In the genomic region with DNA sequence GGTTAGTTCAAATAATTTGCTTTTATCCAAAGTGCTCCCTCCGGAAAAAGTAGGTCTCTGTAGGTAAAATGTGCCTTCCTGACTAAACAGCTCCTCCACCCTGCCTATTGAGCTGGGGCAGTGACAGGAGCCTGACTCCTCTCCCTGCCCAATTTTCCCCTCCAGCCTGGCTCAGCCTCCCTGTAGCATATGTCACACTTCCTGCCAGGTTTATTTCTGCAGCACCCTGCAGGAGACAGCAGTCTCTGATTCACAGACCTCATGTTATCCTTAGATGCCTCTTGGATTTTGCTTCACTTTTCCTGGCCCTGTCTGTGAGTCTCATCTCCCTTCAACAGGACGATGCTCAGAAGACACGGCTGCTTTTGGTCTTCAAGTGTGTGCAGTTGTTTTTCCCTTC, we compare ENCODE assay signal across 11 cellular contexts. TPM values are rescaled to one million over a fixed set of nuclear protein-coding genes. Genes with fewer than 3 reads are reported as not detected.
DNase-seq lines count a peak whose midpoint lies in the region; ATAC-seq and TF ChIP-seq lines count a peak whose summit lies in the region.
"Had no signal": no experiment of that assay in that cellular context is flagged by ENCODE, and none has a peak within 500 bp of the region (broad histone marks: within the 10 kb centered on the region; RNA-seq: fewer than 3 reads in every experiment).

No MANE protein-coding gene starts in this region.

- in situ Hi-C loops in brain microvascular endothelial cell (cut with HindIII; ENCODE audit: low pct_ligation_motif_present, low sequenced_read_pairs), result no loop called here

- TF ChIP-seq CTCF in brain microvascular endothelial cell (IDR thresholded peaks at IDR 0.05; ENCODE audit: low read depth, low read length, missing control alignments) (no peak), coronary artery (IDR thresholded peaks at IDR 0.05) (no peak)

- no peak overlapping the region for H3K27ac ChIP-seq in brain microvascular endothelial cell
- peak overlapping the region in 1 of 2 donors; percentile 58 for H3K27ac ChIP-seq in coronary artery
- H3K27ac ChIP-seq: VCaP had no signal

- peak; percentile 51 for ATAC-seq in Right ventricle myocardium superior (ENCODE audit: poor library complexity)
- no peak for ATAC-seq in HG03039 (IDR thresholded peaks at IDR 0.05; ENCODE audit: unreplicated experiment)
- no peak for ATAC-seq in GM21717 (IDR thresholded peaks at IDR 0.05; ENCODE audit: unreplicated experiment)

- H3K4me3 ChIP-seq in brain microvascular endothelial cell (ENCODE audit: low read depth, low read length) (no peak overlapping the region), coronary artery (no peak overlapping the region)
- H3K4me3 ChIP-seq: esophagus squamous epithelium had no signal

- intact Hi-C loops in Right ventricle myocardium superior (cut with DNase I), result no loop called here
- intact Hi-C loops in cardiac septum (cut with DNase I), result no loop called here

- peaks cover 19% of the 10 kb centered on the region for H3K36me3 ChIP-seq in brain microvascular endothelial cell (replicated peaks)

- H3K27me3 ChIP-seq in brain microvascular endothelial cell (replicated peaks), result no peaks in the 10 kb centered on the region
- H3K27me3 ChIP-seq: esophagus squamous epithelium had no signal

- DNase-seq in Right ventricle myocardium superior, result no peak
- DNase-seq in cardiac septum (ENCODE audit: low spot score), result no peak
- DNase-seq in brain microvascular endothelial cell, result peak; percentile 45
- peak; percentile 62 for DNase-seq in islet precursor cell
- no peak for DNase-seq in SW 1271 (lab: John Stamatoyannopoulos, UW)
- DNase-seq in coronary artery (ENCODE audit: low spot score), result no peak
- DNase-seq: esophagus squamous epithelium; stimulated activated naive CD4-positive, alpha-beta T cell treated with Interleukin-2 at 50 U/mL for 16 hours had no signal

RNA-seq across cellular contexts. Expression of a gene that starts 33.5 kb away (rescaled TPM):
- total RNA-seq in Right ventricle myocardium superior, result 4.4 TPM
- 3.3 TPM for total RNA-seq in cardiac septum

Comparison
In these comparisons a context has a peak if more than half of its experiments do, and no peak if none do; other contexts are left out.
1. DNase-seq: peak in brain microvascular endothelial cell (single experiment) and islet precursor cell (single experiment); none in Right ventricle myocardium superior (single experiment), cardiac septum (single experiment), SW 1271 (0 of 2) and coronary artery (single experiment).